ENCODE assay signal across 39 cellular contexts in genomic region chr10:47098238-47098637, GRCh38.
"Had no signal": no experiment of that assay in that cellular context is flagged by ENCODE, and none has a peak within 500 bp of the region (broad histone marks: within the 10 kb centered on the region; RNA-seq: fewer than 3 reads in every experiment).

No MANE protein-coding gene starts in this region.

- H3K4me1 ChIP-seq: adrenal gland, ascending aorta, body of pancreas, breast epithelium had no signal

- H3K4me3 ChIP-seq: adrenal gland, ascending aorta, body of pancreas, breast epithelium, cardiac muscle cell had no signal

- ATAC-seq: activated naive CD4-positive, alpha-beta T cell treated with anti-CD3 and anti-CD28 coated beads, Interleukin-2, amount 50 U/mL, for 72 hours; activated naive CD8-positive, alpha-beta T cell treated with anti-CD3 and anti-CD28 coated beads, Interleukin-2, amount 50 U/mL, for 24 hours; activated T-cell treated with anti-CD3 and anti-CD28 coated beads, Interleukin-2, amount 50 U/mL, for 4 hours; activated T-cell treated with anti-CD3 and anti-CD28 coated beads, Interleukin-2, amount 50 U/mL, for 72 hours; activated T-helper 17 cell treated with anti-CD3 and anti-CD28 coated beads, Interleukin-2, amount 50 U/mL, for 72 hours; body of pancreas had no signal

- H3K9me3 ChIP-seq: adrenal gland, ascending aorta, body of pancreas, breast epithelium had no signal

- H3K4me3 Mint-ChIP-seq: activated naive CD4-positive, alpha-beta T cell treated with anti-CD3 and anti-CD28 coated beads for 36 hours; activated naive CD4-positive, alpha-beta T cell treated with anti-CD3 and anti-CD28 coated beads, Interleukin-2, amount 10 ng/mL, durations not matched to agents 7 days and 5 days; activated naive CD4-positive, alpha-beta T cell treated with anti-CD3 and anti-CD28 coated beads, Interleukin-2, amount 50 U/mL, for 24 hours; activated naive CD8-positive, alpha-beta T cell; activated naive CD8-positive, alpha-beta T cell treated with anti-CD3 and anti-CD28 coated beads for 36 hours; activated naive CD8-positive, alpha-beta T cell treated with anti-CD3 and anti-CD28 coated beads, Interleukin-2, amount 10 ng/mL, durations not matched to agents 7 days and 5 days; activated naive CD8-positive, alpha-beta T cell treated with anti-CD3 and anti-CD28 coated beads, Interleukin-2, amount 50 U/mL, for 24 hours; activated T-cell treated with anti-CD3 and anti-CD28 coated beads, Interleukin-2, amount 50 U/mL, for 24 hours; activated T-cell treated with anti-CD3 and anti-CD28 coated beads, Interleukin-2, amount 50 U/mL, for 4 hours; activated T-cell treated with anti-CD3 and anti-CD28 coated beads, Interleukin-2, amount 50 U/mL, for 72 hours; activated T-helper 1 cell treated with anti-CD3 and anti-CD28 coated beads, Interleukin-12 subunit alpha, Interleukin-12 subunit beta, Interleukin-2, Interleukin-4 antibody, amounts not matched to agents 30 ng/mL and 10 ng/mL and 1 ng/mL, durations not matched to agents 14 hours and 24 hours and 36 hours; activated T-helper 17 cell treated with anti-CD3 and anti-CD28 coated beads, Interleukin-2, amount 50 U/mL, for 72 hours; brain; central memory CD8-positive, alpha-beta T cell had no signal

- H3K27me3 Mint-ChIP-seq: activated naive CD4-positive, alpha-beta T cell treated with anti-CD3 and anti-CD28 coated beads, Interleukin-2, amount 50 U/mL, for 24 hours; activated naive CD8-positive, alpha-beta T cell; activated naive CD8-positive, alpha-beta T cell treated with anti-CD3 and anti-CD28 coated beads for 36 hours; activated naive CD8-positive, alpha-beta T cell treated with anti-CD3 and anti-CD28 coated beads, Interleukin-2, amount 10 ng/mL, durations not matched to agents 7 days and 5 days; activated naive CD8-positive, alpha-beta T cell treated with anti-CD3 and anti-CD28 coated beads, Interleukin-2, amount 50 U/mL, for 24 hours; activated T-cell treated with anti-CD3 and anti-CD28 coated beads, Interleukin-2, amount 50 U/mL, for 24 hours; activated T-helper 17 cell treated with anti-CD3 and anti-CD28 coated beads, Interleukin-2, amount 50 U/mL, for 72 hours had no signal

- H3K27ac Mint-ChIP-seq: activated naive CD4-positive, alpha-beta T cell treated with anti-CD3 and anti-CD28 coated beads for 36 hours; activated naive CD4-positive, alpha-beta T cell treated with anti-CD3 and anti-CD28 coated beads, Interleukin-2, amount 10 ng/mL, durations not matched to agents 7 days and 5 days; activated naive CD4-positive, alpha-beta T cell treated with anti-CD3 and anti-CD28 coated beads, Interleukin-2, amount 50 U/mL, for 24 hours; activated naive CD4-positive, alpha-beta T cell treated with anti-CD3 and anti-CD28 coated beads, Interleukin-2, amount 50 U/mL, for 72 hours; activated naive CD8-positive, alpha-beta T cell; activated naive CD8-positive, alpha-beta T cell treated with anti-CD3 and anti-CD28 coated beads for 36 hours; activated naive CD8-positive, alpha-beta T cell treated with anti-CD3 and anti-CD28 coated beads, Interleukin-2, amount 10 ng/mL, durations not matched to agents 7 days and 5 days; activated naive CD8-positive, alpha-beta T cell treated with anti-CD3 and anti-CD28 coated beads, Interleukin-2, amount 50 U/mL, for 24 hours; activated T-cell treated with anti-CD3 and anti-CD28 coated beads, Interleukin-2, amount 50 U/mL, for 24 hours; activated T-cell treated with anti-CD3 and anti-CD28 coated beads, Interleukin-2, amount 50 U/mL, for 72 hours; activated T-helper 1 cell treated with anti-CD3 and anti-CD28 coated beads, Interleukin-12 subunit alpha, Interleukin-12 subunit beta, Interleukin-2, Interleukin-4 antibody, amounts not matched to agents 30 ng/mL and 10 ng/mL and 1 ng/mL, durations not matched to agents 14 hours and 24 hours and 36 hours; activated T-helper 17 cell treated with anti-CD3 and anti-CD28 coated beads, Interleukin-2, amount 50 U/mL, for 72 hours; activated T-helper 2 cell treated with anti-CD3 and anti-CD28 coated beads, Interferon-gamma antibody, Interleukin-2, Interleukin-4, amounts not matched to agents 10 μg/mL and 5 μg/mL and 100 μg/mL, durations not matched to agents 14 hours and 24 hours and 36 hours; brain had no signal

- FAIRE-seq: astrocyte, bronchial epithelial cell had no signal

- DNase-seq: activated effector memory CD4-positive, alpha-beta T cell treated with anti-CD3 and anti-CD28 coated beads, Interleukin-2, amount 50 U/mL, for 16 hours; activated effector memory CD4-positive, alpha-beta T cell treated with Interleukin-2 at 50 U/mL for 16 hours; activated gamma-delta T cell; activated gamma-delta T cell treated with Interleukin-2 at 50 U/mL for 16 hours; activated naive CD4-positive, alpha-beta T cell; activated naive CD4-positive, alpha-beta T cell treated with anti-CD3 and anti-CD28 coated beads for 36 hours; activated naive CD4-positive, alpha-beta T cell treated with anti-CD3 and anti-CD28 coated beads, Interleukin-2, amount 10 ng/mL, durations not matched to agents 7 days and 5 days; activated naive CD4-positive, alpha-beta T cell treated with anti-CD3 and anti-CD28 coated beads, Interleukin-2, amount 50 U/mL, for 16 hours; activated naive CD4-positive, alpha-beta T cell treated with Interleukin-2 at 50 U/mL for 16 hours; activated naive CD8-positive, alpha-beta T cell treated with anti-CD3 and anti-CD28 coated beads for 36 hours; activated naive CD8-positive, alpha-beta T cell treated with anti-CD3 and anti-CD28 coated beads, Interleukin-2, amount 10 ng/mL, durations not matched to agents 7 days and 5 days; activated naive CD8-positive, alpha-beta T cell treated with anti-CD3 and anti-CD28 coated beads, Interleukin-2, amount 50 U/mL, for 24 hours; activated T-cell treated with anti-CD3 and anti-CD28 coated beads, Interleukin-2, amount 50 U/mL, for 24 hours; activated T-cell treated with anti-CD3 and anti-CD28 coated beads, Interleukin-2, amount 50 U/mL, for 4 hours; activated T-cell treated with anti-CD3 and anti-CD28 coated beads, Interleukin-2, amount 50 U/mL, for 48 hours; activated T-cell treated with anti-CD3 and anti-CD28 coated beads, Interleukin-2, amount 50 U/mL, for 72 hours; amniotic stem cell; amygdala; anterior cingulate cortex; aorta; body of pancreas; brain microvascular endothelial cell; caudate nucleus; central memory CD4-positive, alpha-beta T cell; cerebellar nuclear complex had no signal

- H3K36me3 ChIP-seq: adrenal gland, ascending aorta, brain microvascular endothelial cell, breast epithelium, cardiac muscle cell had no signal

- H3K27ac ChIP-seq: adrenal gland, ascending aorta, body of pancreas, brain microvascular endothelial cell, breast epithelium, cardiac muscle cell had no signal

- H3K9me3 Mint-ChIP-seq: activated naive CD4-positive, alpha-beta T cell treated with anti-CD3 and anti-CD28 coated beads for 36 hours; activated naive CD4-positive, alpha-beta T cell treated with anti-CD3 and anti-CD28 coated beads, Interleukin-2, amount 10 ng/mL, durations not matched to agents 7 days and 5 days; activated naive CD4-positive, alpha-beta T cell treated with anti-CD3 and anti-CD28 coated beads, Interleukin-2, amount 50 U/mL, for 24 hours; activated naive CD4-positive, alpha-beta T cell treated with anti-CD3 and anti-CD28 coated beads, Interleukin-2, amount 50 U/mL, for 72 hours; activated naive CD8-positive, alpha-beta T cell treated with anti-CD3 and anti-CD28 coated beads for 36 hours; activated naive CD8-positive, alpha-beta T cell treated with anti-CD3 and anti-CD28 coated beads, Interleukin-2, amount 50 U/mL, for 24 hours; activated T-cell treated with anti-CD3 and anti-CD28 coated beads, Interleukin-2, amount 50 U/mL, for 24 hours; activated T-cell treated with anti-CD3 and anti-CD28 coated beads, Interleukin-2, amount 50 U/mL, for 4 hours; activated T-helper 1 cell treated with anti-CD3 and anti-CD28 coated beads, Interleukin-12 subunit alpha, Interleukin-12 subunit beta, Interleukin-2, Interleukin-4 antibody, amounts not matched to agents 30 ng/mL and 10 ng/mL and 1 ng/mL, durations not matched to agents 14 hours and 24 hours and 36 hours; activated T-helper 17 cell treated with anti-CD3 and anti-CD28 coated beads, Interleukin-2, amount 50 U/mL, for 72 hours; activated T-helper 2 cell treated with anti-CD3 and anti-CD28 coated beads, Interferon-gamma antibody, Interleukin-2, Interleukin-4, amounts not matched to agents 10 μg/mL and 5 μg/mL and 100 μg/mL, durations not matched to agents 14 hours and 24 hours and 36 hours; central memory CD8-positive, alpha-beta T cell had no signal

- H3K36me3 Mint-ChIP-seq: activated naive CD4-positive, alpha-beta T cell treated with anti-CD3 and anti-CD28 coated beads, Interleukin-2, amount 10 ng/mL, durations not matched to agents 7 days and 5 days; activated naive CD4-positive, alpha-beta T cell treated with anti-CD3 and anti-CD28 coated beads, Interleukin-2, amount 50 U/mL, for 24 hours; activated naive CD4-positive, alpha-beta T cell treated with anti-CD3 and anti-CD28 coated beads, Interleukin-2, amount 50 U/mL, for 72 hours; activated naive CD8-positive, alpha-beta T cell; activated naive CD8-positive, alpha-beta T cell treated with anti-CD3 and anti-CD28 coated beads, Interleukin-2, amount 10 ng/mL, durations not matched to agents 7 days and 5 days; brain had no signal

- H3K4me1 Mint-ChIP-seq: activated naive CD4-positive, alpha-beta T cell treated with anti-CD3 and anti-CD28 coated beads, Interleukin-2, amount 10 ng/mL, durations not matched to agents 7 days and 5 days; activated naive CD4-positive, alpha-beta T cell treated with anti-CD3 and anti-CD28 coated beads, Interleukin-2, amount 50 U/mL, for 24 hours; activated naive CD8-positive, alpha-beta T cell treated with anti-CD3 and anti-CD28 coated beads, Interleukin-2, amount 10 ng/mL, durations not matched to agents 7 days and 5 days; activated naive CD8-positive, alpha-beta T cell treated with anti-CD3 and anti-CD28 coated beads, Interleukin-2, amount 50 U/mL, for 24 hours; activated T-helper 17 cell treated with anti-CD3 and anti-CD28 coated beads, Interleukin-2, amount 50 U/mL, for 72 hours; brain; central memory CD8-positive, alpha-beta T cell had no signal

- H3K27me3 ChIP-seq: adrenal gland, ascending aorta, body of pancreas, brain microvascular endothelial cell, breast epithelium, cardiac muscle cell had no signal
